ENCODE assay signal across 8 cellular contexts in genomic region chr6:142845624-142846458, GRCh38.
DNase-seq lines count a peak whose midpoint lies in the region; ATAC-seq and TF ChIP-seq lines count a peak whose summit lies in the region.

No MANE protein-coding gene starts in this region.

- TF ChIP-seq POLR2A in upper lobe of left lung (IDR thresholded peaks at IDR 0.05): peak in 1 of 4 donors; percentile 32

- H3K4me3 ChIP-seq in naive thymus-derived CD4-positive, alpha-beta T cell (ENCODE audit: low read length): peak overlapping the region; percentile 44
- H3K4me3 ChIP-seq in upper lobe of left lung: peak overlapping the region in 3 of 4 donors; percentile 14 to 40 (median 30)

- WGBS in upper lobe of left lung, 2 donors: 13 to 24% methylated on average over 15 to 23 of the region's 23 CpGs

- TF ChIP-seq CTCF in upper lobe of left lung (IDR thresholded peaks at IDR 0.05): peak in 2 of 6 experiments; percentile 8 to 41

- intact Hi-C loops in naive thymus-derived CD4-positive, alpha-beta T cell (cut with micrococcal nuclease): loop anchor here (1.0 to 10.0 kb wide), 10 partner anchors 7 to 1219 kb away; partner anchors contain the start of genes ADAT2 (in 1 of the 2) and PEX3 (in 1 of the 2)

- peaks cover 49 to 99% (median 86%) of the 10 kb centered on the region in 7 donors for H3K4me1 Mint-ChIP-seq in naive thymus-derived CD4-positive, alpha-beta T cell

- H3K36me3 ChIP-seq in naive thymus-derived CD4-positive, alpha-beta T cell (ENCODE audit: control insufficient read depth in 2 of 3, insufficient read depth in 3 of 3, low read length in 3 of 3): no peaks in the 10 kb centered on the region
- H3K36me3 ChIP-seq in upper lobe of left lung: no peaks in the 10 kb centered on the region

- peaks cover 0 to 4% (median 0%) of the 10 kb centered on the region in 5 donors for H3K36me3 Mint-ChIP-seq in naive thymus-derived CD4-positive, alpha-beta T cell

- CTCF ChIA-PET in naive thymus-derived CD4-positive, alpha-beta T cell (lab: Charles Lee): interaction anchor here (0.6 to 2.2 kb wide), 7 partner anchors 10 to 99 kb away, joined by 3 to 8 read pairs (median 4); no protein-coding TSS in a partner anchor

- no peaks in the 10 kb centered on the region for H3K27me3 ChIP-seq in naive thymus-derived CD4-positive, alpha-beta T cell (ENCODE audit: control insufficient read depth in 2 of 2, insufficient read depth in 2 of 2, low read length in 2 of 2)
- no peaks in the 10 kb centered on the region for H3K27me3 ChIP-seq in upper lobe of left lung

- H3K9me3 Mint-ChIP-seq in naive thymus-derived CD4-positive, alpha-beta T cell: no peaks in the 10 kb centered on the region

- peak overlapping the region; percentile 84 to 93 (median 86) for H3K4me3 Mint-ChIP-seq in naive thymus-derived CD4-positive, alpha-beta T cell

- no peaks in the 10 kb centered on the region for H3K27me3 Mint-ChIP-seq in naive thymus-derived CD4-positive, alpha-beta T cell

- TF ChIP-seq EP300 in upper lobe of left lung (IDR thresholded peaks at IDR 0.05): peak in 2 of 4 donors; percentile 26 to 38

- H3K27ac ChIP-seq in naive thymus-derived CD4-positive, alpha-beta T cell (ENCODE audit: low read depth, low read length): peak overlapping the region; percentile 84
- peak overlapping the region; percentile 74 to 83 (median 78) for H3K27ac ChIP-seq in upper lobe of left lung

- no peaks in the 10 kb centered on the region for H3K9me3 ChIP-seq in naive thymus-derived CD4-positive, alpha-beta T cell (ENCODE audit: control insufficient read depth in 2 of 3, low read length in 3 of 3)
- H3K9me3 ChIP-seq in upper lobe of left lung: no peaks in the 10 kb centered on the region

- H3K4me1 ChIP-seq in naive thymus-derived CD4-positive, alpha-beta T cell (ENCODE audit: control insufficient read depth in 2 of 2, insufficient read depth in 2 of 2, low read length in 2 of 2): peaks cover 69 to 74% of the 10 kb centered on the region in 2 donors
- H3K4me1 ChIP-seq in upper lobe of left lung: peaks cover 41 to 51% (median 46%) of the 10 kb centered on the region in 4 donors

- DNase-seq in NCI-H748 (lab: John Stamatoyannopoulos, UW; ENCODE audit: unreplicated experiment): peak; percentile 44
- DNase-seq in NCI-H748 treated with DMSO at 0.1 percent for 48 hours (lab: John Stamatoyannopoulos, UW): no peak
- DNase-seq in NCI-H446 treated with DMSO at 0.1 percent for 48 hours (lab: John Stamatoyannopoulos, UW): peak; percentile 77
- DNase-seq in activated gamma-delta T cell (lab: John Stamatoyannopoulos, UW): peak; percentile 22
- peak; percentile 56 for DNase-seq in fibroblast of peridontal ligament (ENCODE audit: extremely low read depth)
- peak; percentile 27 to 70 (median 63) for DNase-seq in naive thymus-derived CD4-positive, alpha-beta T cell
- peak; percentile 76 to 92 for DNase-seq in upper lobe of left lung
- no peak for DNase-seq in RKO (ENCODE audit: low spot score)

- POLR2A ChIA-PET in naive thymus-derived CD4-positive, alpha-beta T cell (lab: Charles Lee): interaction anchor here (0.7 to 10.3 kb wide), 16 partner anchors 9 to 100 kb away, joined by 3 to 200 read pairs (median 6); no protein-coding TSS in a partner anchor

- peak; percentile 72 for ATAC-seq in naive thymus-derived CD4-positive, alpha-beta T cell
- ATAC-seq in upper lobe of left lung (ENCODE audit: low FRiP score in 2 of 2): peak; percentile 81 to 88

- H3K27ac Mint-ChIP-seq in naive thymus-derived CD4-positive, alpha-beta T cell: peak overlapping the region; percentile 91 to 100 (median 95)

Comparison
In these comparisons a context has a peak if more than half of its experiments do, and no peak if none do; other contexts are left out.
1. DNase-seq: peak in NCI-H748 (single experiment), NCI-H446 treated with DMSO at 0.1 percent for 48 hours (single experiment), activated gamma-delta T cell (single experiment), fibroblast of peridontal ligament (single experiment), naive thymus-derived CD4-positive, alpha-beta T cell (9 of 9) and upper lobe of left lung (2 of 2); none in NCI-H748 treated with DMSO at 0.1 percent for 48 hours (single experiment) and RKO (single experiment).